In genomic region chr16:89335803-89336485, GRCh38 we compare ENCODE assay signal across 14 cellular contexts.
DNase-seq lines count a peak whose midpoint lies in the region; ATAC-seq and TF ChIP-seq lines count a peak whose summit lies in the region.
"Had no signal": no experiment of that assay in that cellular context is flagged by ENCODE, and none has a peak within 500 bp of the region (broad histone marks: within the 10 kb centered on the region; RNA-seq: fewer than 3 reads in every experiment).

No MANE protein-coding gene starts in this region.

- no peaks in the 10 kb centered on the region for H3K27me3 ChIP-seq in endodermal cell (ENCODE audit: control insufficient read depth, insufficient read depth, low read length, poor library complexity, severe bottlenecking)
- no peaks in the 10 kb centered on the region for H3K27me3 ChIP-seq in SJCRH30
- H3K27me3 ChIP-seq: tibial nerve had no signal

- no peaks in the 10 kb centered on the region for H3K36me3 Mint-ChIP-seq in activated naive CD4-positive, alpha-beta T cell treated with anti-CD3 and anti-CD28 coated beads, Interleukin-2, amount 50 U/mL, for 24 hours
- no peaks in the 10 kb centered on the region for H3K36me3 Mint-ChIP-seq in endodermal cell (ENCODE audit: low read depth)

- TF ChIP-seq CTCF in endodermal cell (conservative IDR thresholded peaks at IDR 0.05), result no peak

- H3K27ac ChIP-seq in endodermal cell (ENCODE audit: low read depth, low read length) (peak overlapping the region; percentile 2), SJCRH30 (no peak overlapping the region)

- H3K4me1 Mint-ChIP-seq in activated naive CD4-positive, alpha-beta T cell treated with anti-CD3 and anti-CD28 coated beads, Interleukin-2, amount 50 U/mL, for 24 hours, result peaks cover 81% of the 10 kb centered on the region
- H3K4me1 Mint-ChIP-seq in endodermal cell, result peaks cover 44% of the 10 kb centered on the region

- DNase-seq in activated naive CD4-positive, alpha-beta T cell treated with Interleukin-2 at 50 U/mL for 16 hours, result no peak
- DNase-seq in endodermal cell (no peak), myocyte (ENCODE audit: low read depth) (peak; percentile 70), kidney glomerular epithelial cell (lab: John Stamatoyannopoulos, UW) (no peak), SJCRH30 (no peak)
- DNase-seq: ACHN; activated CD4-positive, CD25-positive, alpha-beta regulatory T cell; NCI-H1436 had no signal

- H3K4me3 ChIP-seq in endodermal cell (ENCODE audit: low read length) (no peak overlapping the region), SJCRH30 (no peak overlapping the region)
- H3K4me3 ChIP-seq: skin epidermis, tibial nerve had no signal

- H3K9me3 ChIP-seq in endodermal cell (ENCODE audit: control insufficient read depth, low read length), result no peaks in the 10 kb centered on the region
- H3K9me3 ChIP-seq in SJCRH30 (replicated peaks), result no peaks in the 10 kb centered on the region
- H3K9me3 ChIP-seq: tibial nerve had no signal

- H3K4me3 Mint-ChIP-seq in activated naive CD4-positive, alpha-beta T cell treated with anti-CD3 and anti-CD28 coated beads, Interleukin-2, amount 50 U/mL, for 24 hours, result peak overlapping the region; percentile 5
- no peak overlapping the region for H3K4me3 Mint-ChIP-seq in endodermal cell

- peak overlapping the region; percentile 59 for H3K27ac Mint-ChIP-seq in activated naive CD4-positive, alpha-beta T cell treated with anti-CD3 and anti-CD28 coated beads, Interleukin-2, amount 50 U/mL, for 24 hours
- peak overlapping the region; percentile 84 for H3K27ac Mint-ChIP-seq in endodermal cell

- no peak overlapping the region for H3K9ac ChIP-seq in endodermal cell (ENCODE audit: extremely low read depth, low read length, poor library complexity, severe bottlenecking)

- H3K27me3 Mint-ChIP-seq in activated naive CD4-positive, alpha-beta T cell treated with anti-CD3 and anti-CD28 coated beads, Interleukin-2, amount 50 U/mL, for 24 hours, result no peaks in the 10 kb centered on the region
- H3K27me3 Mint-ChIP-seq in endodermal cell (ENCODE audit: insufficient read depth), result no peaks in the 10 kb centered on the region

- WGBS in endodermal cell (ENCODE audit: insufficient coverage in 1 of 2, insufficient read length in 1 of 2), 2 experiments, result 93 to 95% methylated on average over 11 to 16 of the region's 16 CpGs

- H3K9me3 Mint-ChIP-seq in activated naive CD4-positive, alpha-beta T cell treated with anti-CD3 and anti-CD28 coated beads, Interleukin-2, amount 50 U/mL, for 24 hours, result no peaks in the 10 kb centered on the region
- no peaks in the 10 kb centered on the region for H3K9me3 Mint-ChIP-seq in endodermal cell
- H3K9me3 Mint-ChIP-seq: activated T-helper 2 cell treated with anti-CD3 and anti-CD28 coated beads, Interferon-gamma antibody, Interleukin-2, Interleukin-4, amounts not matched to agents 10 μg/mL and 5 μg/mL and 100 μg/mL, durations not matched to agents 14 hours and 24 hours and 36 hours had no signal

- no peak for ATAC-seq in HG02870 (IDR thresholded peaks at IDR 0.05; ENCODE audit: unreplicated experiment)
- ATAC-seq in activated CD4-positive, CD25-positive, alpha-beta regulatory T cell treated with anti-CD3 and anti-CD28 coated beads, Interleukin-2, amount 50 U/mL, for 24 hours, result no peak

- peaks cover 16% of the 10 kb centered on the region for H3K4me1 ChIP-seq in endodermal cell (ENCODE audit: control insufficient read depth, insufficient read depth, low read length)
- H3K4me1 ChIP-seq in SJCRH30, result peaks cover 12% of the 10 kb centered on the region; the same call in 1 of the 2 replicates

- H3K36me3 ChIP-seq in endodermal cell (ENCODE audit: control insufficient read depth, insufficient read depth, low read length) (peaks cover 6% of the 10 kb centered on the region), SJCRH30 (peaks cover 3% of the 10 kb centered on the region; the same call in 1 of the 2 replicates)
- H3K36me3 ChIP-seq: tibial nerve had no signal
